ENCODE assay signal across 14 cellular contexts in genomic region chr10:58625070-58625469, GRCh38.
DNase-seq lines count a peak whose midpoint lies in the region; ATAC-seq, FAIRE-seq and TF ChIP-seq lines count a peak whose summit lies in the region.
"Had no signal": no experiment of that assay in that cellular context is flagged by ENCODE, and none has a peak within 500 bp of the region (broad histone marks: within the 10 kb centered on the region; RNA-seq: fewer than 3 reads in every experiment).

No MANE protein-coding gene starts in this region.

- H3K4me2 ChIP-seq in HepG2 (ENCODE audit: low read depth, low read length), result no peak overlapping the region

- no peak for FAIRE-seq in HepG2 (lab: Jason Lieb, UNC)
- FAIRE-seq: A204.1 had no signal

- no peak overlapping the region for H3K4me3 Mint-ChIP-seq in naive thymus-derived CD8-positive, alpha-beta T cell
- H3K4me3 Mint-ChIP-seq: activated T-cell treated with anti-CD3 and anti-CD28 coated beads, Interleukin-2, amount 50 U/mL, for 24 hours; T-helper 17 cell had no signal

- no peak overlapping the region for H3K27ac ChIP-seq in HepG2 (ENCODE audit: extremely low read length, insufficient read depth, low read length)
- no peak overlapping the region for H3K27ac ChIP-seq in right lobe of liver
- H3K27ac ChIP-seq in heart right ventricle, result peak overlapping the region in 1 of 10 donors; percentile 41

- TF ChIP-seq EP300 in HepG2 (IDR thresholded peaks at IDR 0.05; ENCODE audit: low read depth in 2 of 2, low read length in 2 of 2), result no peak
- no peak for TF ChIP-seq EP300 in HepG2 (CRISPR knock-in tag; IDR thresholded peaks at IDR 0.05; ENCODE audit: borderline replicate concordance)

- POLR2A ChIA-PET in HepG2 (lab: Yijun Ruan, JAX), result no interaction called here
- POLR2A ChIA-PET in naive thymus-derived CD8-positive, alpha-beta T cell (lab: Charles Lee), result no interaction called here

- H3K4me3 ChIP-seq in HepG2 (replicated peaks in 1 of 3; ENCODE audit: insufficient read depth in 1 of 3, low read depth in 2 of 3, low read length in 3 of 3), result no peak overlapping the region
- no peak overlapping the region for H3K4me3 ChIP-seq in right lobe of liver
- H3K4me3 ChIP-seq in astrocyte of the spinal cord (ENCODE audit: low read depth, low read length), result no peak overlapping the region
- H3K4me3 ChIP-seq in heart right ventricle, result no peak overlapping the region

- H3K27ac Mint-ChIP-seq in naive thymus-derived CD8-positive, alpha-beta T cell, result no peak overlapping the region
- H3K27ac Mint-ChIP-seq: activated T-cell treated with anti-CD3 and anti-CD28 coated beads, Interleukin-2, amount 50 U/mL, for 24 hours; T-helper 17 cell had no signal

- no peak overlapping the region for H2AFZ ChIP-seq in HepG2 (ENCODE audit: low read length)

- DNase-seq in HepG2 (ENCODE audit: low spot score), result peak; percentile 6
- DNase-seq in right lobe of liver, result no peak
- DNase-seq in astrocyte of the spinal cord (ENCODE audit: low read depth, low spot score), result peak; percentile 91
- no peak for DNase-seq in heart right ventricle
- DNase-seq in naive thymus-derived CD8-positive, alpha-beta T cell, result no peak
- DNase-seq in midbrain (lab: John Stamatoyannopoulos, UW), result no peak
- DNase-seq: activated CD4-positive, alpha-beta T cell treated with anti-CD3 and anti-CD28 coated beads for 48 hours; activated T-cell treated with anti-CD3 and anti-CD28 coated beads, Interleukin-2, amount 50 U/mL, for 24 hours; NCI-H146; NCI-H510A treated with DMSO at 0.1 percent for 48 hours; T-helper 17 cell had no signal

- no peak for ATAC-seq in HepG2
- ATAC-seq in right lobe of liver, result no peak
- peak in 6 of 8 donors; percentile 57 to 92 (median 80) for ATAC-seq in heart right ventricle
- no peak for ATAC-seq in GM21526 (IDR thresholded peaks at IDR 0.05; ENCODE audit: low FRiP score, unreplicated experiment)
- no peak for ATAC-seq in naive thymus-derived CD8-positive, alpha-beta T cell
- no peak for ATAC-seq in HG03045 (IDR thresholded peaks at IDR 0.05; ENCODE audit: unreplicated experiment)
- ATAC-seq: T-helper 17 cell had no signal

- no TSS peak for BruUV-seq in HepG2 (replicated peaks; lab: Mats Ljungman, UMichigan)

- no peak for TF ChIP-seq RAD21 in HepG2 (CRISPR knock-in tag; IDR thresholded peaks at IDR 0.05)

- WGBS in HepG2 (ENCODE audit: low lambda C conversion rate), result 84% methylated on average over 3 of the region's 3 CpGs
- WGBS in right lobe of liver (ENCODE audit: insufficient coverage, low coverage, low lambda C conversion rate, missing lambda C conversion rate), result 54% methylated on average over 3 of the region's 3 CpGs
- WGBS in heart right ventricle, 2 donors, result 48 to 52% methylated on average over 3 of the region's 3 CpGs

- no peaks in the 10 kb centered on the region for H3K4me1 Mint-ChIP-seq in naive thymus-derived CD8-positive, alpha-beta T cell
- H3K4me1 Mint-ChIP-seq: T-helper 17 cell had no signal

- in situ Hi-C loops in HepG2 (cut with HindIII; ENCODE audit: extremely low pct_ligation_motif_present, low pct_unique_long_range_greater_than_20kb), result no loop called here
- in situ Hi-C loops in astrocyte of the spinal cord (cut with HindIII; ENCODE audit: low sequenced_read_pairs), result no loop called here

- CTCF ChIA-PET in HepG2 (lab: Yijun Ruan, JAX; ENCODE audit: low intra/inter-chr PET ratio, low total read pairs), result no interaction called here

- H3K9me3 Mint-ChIP-seq in naive thymus-derived CD8-positive, alpha-beta T cell, result peaks cover 0 to 3% (median 0%) of the 10 kb centered on the region in 9 donors
- H3K9me3 Mint-ChIP-seq: activated T-cell treated with anti-CD3 and anti-CD28 coated beads, Interleukin-2, amount 50 U/mL, for 24 hours had no signal

- no peaks in the 10 kb centered on the region for H3K9me3 ChIP-seq in HepG2 (ENCODE audit: low read length)
- H3K9me3 ChIP-seq in right lobe of liver, result no peaks in the 10 kb centered on the region
- no peaks in the 10 kb centered on the region for H3K9me3 ChIP-seq in heart right ventricle

- intact Hi-C loops in HepG2 (cut with micrococcal nuclease; ENCODE audit: unreplicated experiment) (no loop called here), right lobe of liver (cut with DNase I) (no loop called here), heart right ventricle (cut with DNase I) (no loop called here)

- H3K27me3 ChIP-seq in HepG2 (ENCODE audit: control insufficient read depth in 1 of 2, insufficient read depth in 2 of 2, low read length in 2 of 2) (no peaks in the 10 kb centered on the region), right lobe of liver (no peaks in the 10 kb centered on the region), heart right ventricle (no peaks in the 10 kb centered on the region)

- no peak overlapping the region for H3K9ac ChIP-seq in HepG2 (ENCODE audit: insufficient read depth, low read depth, low read length)

- H3K79me2 ChIP-seq in HepG2 (ENCODE audit: insufficient read depth, low read length), result no peaks in the 10 kb centered on the region

- TF ChIP-seq CTCF in HepG2 (CRISPR knock-in tag; IDR thresholded peaks at IDR 0.05) (no peak), right lobe of liver (IDR thresholded peaks at IDR 0.05) (no peak), astrocyte of the spinal cord (IDR thresholded peaks at IDR 0.05; ENCODE audit: low read depth, low read length) (no peak), heart right ventricle (IDR thresholded peaks at IDR 0.05) (no peak)

- H3K36me3 ChIP-seq in HepG2 (replicated peaks in 1 of 2; ENCODE audit: control insufficient read depth in 1 of 2, insufficient read depth in 2 of 2, low read length in 2 of 2) (no peaks in the 10 kb centered on the region), right lobe of liver (no peaks in the 10 kb centered on the region), heart right ventricle (no peaks in the 10 kb centered on the region)

- H3K4me1 ChIP-seq in HepG2 (ENCODE audit: insufficient read depth, low read length) (no peaks in the 10 kb centered on the region), right lobe of liver (no peaks in the 10 kb centered on the region), heart right ventricle (peaks cover 0 to 7% (median 0%) of the 10 kb centered on the region in 9 donors)

- TF ChIP-seq POLR2A in HepG2 (IDR thresholded peaks at IDR 0.05; ENCODE audit: insufficient read depth in 1 of 2, low read depth in 2 of 2, low read length in 2 of 2) (no peak), right lobe of liver (IDR thresholded peaks at IDR 0.05) (no peak)

- no peaks in the 10 kb centered on the region for H3K36me3 Mint-ChIP-seq in naive thymus-derived CD8-positive, alpha-beta T cell

- no peaks in the 10 kb centered on the region for H4K20me1 ChIP-seq in HepG2 (ENCODE audit: insufficient read depth, low read length)

- H3K27me3 Mint-ChIP-seq in naive thymus-derived CD8-positive, alpha-beta T cell, result peaks cover 0 to 5% (median 0%) of the 10 kb centered on the region in 5 donors
- H3K27me3 Mint-ChIP-seq: activated T-cell treated with anti-CD3 and anti-CD28 coated beads, Interleukin-2, amount 50 U/mL, for 24 hours; T-helper 17 cell had no signal

TF ChIP-seq in HepG2, 621 proteins besides CTCF, POLR2A, EP300 and RAD21:
- TF ChIP-seq HOXD1 (CRISPR knock-in tag; IDR thresholded peaks at IDR 0.05) (no peak), MEIS2 (CRISPR knock-in tag; IDR thresholded peaks at IDR 0.05) (no peak)

Comparison
In these comparisons a context has a peak if more than half of its experiments do, and no peak if none do; other contexts are left out.
1. DNase-seq: peak in HepG2 (single experiment) and astrocyte of the spinal cord (single experiment); none in right lobe of liver (0 of 3), heart right ventricle (0 of 2), naive thymus-derived CD8-positive, alpha-beta T cell (0 of 10) and midbrain (single experiment).
2. ATAC-seq: peak in heart right ventricle (6 of 8); none in HepG2 (single experiment), right lobe of liver (0 of 4), GM21526 (single experiment), naive thymus-derived CD8-positive, alpha-beta T cell (0 of 2) and HG03045 (single experiment).